In genomic region chr4:104425003-104425402, GRCh38 we compare ENCODE assay signal across 13 cellular contexts.
DNase-seq lines count a peak whose midpoint lies in the region; ATAC-seq and TF ChIP-seq lines count a peak whose summit lies in the region.
"Had no signal": no experiment of that assay in that cellular context is flagged by ENCODE, and none has a peak within 500 bp of the region (broad histone marks: within the 10 kb centered on the region; RNA-seq: fewer than 3 reads in every experiment).

No MANE protein-coding gene starts in this region.

- peak overlapping the region; percentile 53 for H3K4me3 Mint-ChIP-seq in mesothelial cell of epicardium
- H3K4me3 Mint-ChIP-seq in activated CD8-positive, alpha-beta memory T cell treated with anti-CD3 and anti-CD28 coated beads, Interleukin-2, amount 10 ng/mL, durations not matched to agents 7 days and 5 days, result no peak overlapping the region
- H3K4me3 Mint-ChIP-seq: stimulated activated naive CD8-positive, alpha-beta T cell treated with anti-CD3 and anti-CD28 coated beads, Interleukin-15, amount 100 ng/mL, for 72 hours had no signal

- TF ChIP-seq POLR2A in Peyer's patch (IDR thresholded peaks at IDR 0.05), result no peak

- H3K36me3 Mint-ChIP-seq in mesothelial cell of epicardium, result no peaks in the 10 kb centered on the region
- H3K36me3 Mint-ChIP-seq in activated CD8-positive, alpha-beta memory T cell treated with anti-CD3 and anti-CD28 coated beads, Interleukin-2, amount 10 ng/mL, durations not matched to agents 7 days and 5 days, result no peaks in the 10 kb centered on the region

- H3K27me3 ChIP-seq in Peyer's patch, result no peaks in the 10 kb centered on the region
- no peaks in the 10 kb centered on the region for H3K27me3 ChIP-seq in ectodermal cell (ENCODE audit: control insufficient read depth, insufficient read depth, low read length, poor library complexity, severe bottlenecking)
- no peaks in the 10 kb centered on the region for H3K27me3 ChIP-seq in stomach smooth muscle (ENCODE audit: control insufficient read depth in 1 of 2, insufficient read depth in 2 of 2, low read length in 2 of 2)

- CTCF ChIA-PET in activated CD8-positive, alpha-beta memory T cell treated with anti-CD3 and anti-CD28 coated beads, Interleukin-2, amount 10 ng/mL, durations not matched to agents 7 days and 5 days (lab: Charles Lee), result no interaction called here

- no peak for TF ChIP-seq CTCF in Peyer's patch (IDR thresholded peaks at IDR 0.05)
- TF ChIP-seq CTCF in mesothelial cell of epicardium (IDR thresholded peaks at IDR 0.05; ENCODE audit: unreplicated experiment), result no peak

- H3K4me3 ChIP-seq in Peyer's patch (peak overlapping the region in 3 of 4 donors; percentile 14 to 60 (median 51)), ectodermal cell (ENCODE audit: insufficient read depth, low read depth, low read length) (no peak overlapping the region), stomach smooth muscle (ENCODE audit: low read length in 2 of 2) (peak overlapping the region; percentile 47 to 67)

- peaks cover 29% of the 10 kb centered on the region for H3K4me1 Mint-ChIP-seq in mesothelial cell of epicardium
- no peaks in the 10 kb centered on the region for H3K4me1 Mint-ChIP-seq in activated CD8-positive, alpha-beta memory T cell treated with anti-CD3 and anti-CD28 coated beads, Interleukin-2, amount 10 ng/mL, durations not matched to agents 7 days and 5 days
- H3K4me1 Mint-ChIP-seq: stimulated activated naive CD8-positive, alpha-beta T cell treated with anti-CD3 and anti-CD28 coated beads, Interleukin-15, amount 100 ng/mL, for 72 hours had no signal

- H3K9ac ChIP-seq in stomach smooth muscle (ENCODE audit: low read length in 2 of 2), result peak overlapping the region in 1 of 2 donors; percentile 16

- H3K36me3 ChIP-seq in Peyer's patch (no peaks in the 10 kb centered on the region), ectodermal cell (ENCODE audit: control insufficient read depth, insufficient read depth, low read length) (no peaks in the 10 kb centered on the region), stomach smooth muscle (ENCODE audit: control insufficient read depth in 2 of 2, insufficient read depth in 2 of 2, low read length in 2 of 2) (no peaks in the 10 kb centered on the region)

- H3K4me1 ChIP-seq in Peyer's patch (no peaks in the 10 kb centered on the region), ectodermal cell (ENCODE audit: control insufficient read depth, insufficient read depth, low read length) (peaks cover 41% of the 10 kb centered on the region), stomach smooth muscle (ENCODE audit: control insufficient read depth, insufficient read depth, low read length) (no peaks in the 10 kb centered on the region)

- H3K27ac Mint-ChIP-seq in mesothelial cell of epicardium, result no peak overlapping the region
- no peak overlapping the region for H3K27ac Mint-ChIP-seq in activated CD8-positive, alpha-beta memory T cell treated with anti-CD3 and anti-CD28 coated beads, Interleukin-2, amount 10 ng/mL, durations not matched to agents 7 days and 5 days
- H3K27ac Mint-ChIP-seq: activated T-helper 2 cell treated with anti-CD3 and anti-CD28 coated beads, Interferon-gamma antibody, Interleukin-2, Interleukin-4, amounts not matched to agents 10 μg/mL and 5 μg/mL and 100 μg/mL, durations not matched to agents 14 hours and 24 hours and 36 hours; stimulated activated naive CD8-positive, alpha-beta T cell treated with anti-CD3 and anti-CD28 coated beads, Interleukin-15, amount 100 ng/mL, for 72 hours had no signal

- DNase-seq in Peyer's patch (no peak), mesothelial cell of epicardium (ENCODE audit: low spot score in 2 of 2, unreplicated experiment in 2 of 2) (no peak), HK-2 (ENCODE audit: unreplicated experiment) (no peak), NOMO-1 treated with dmso at 0.1 percent for 144 hours (lab: John Stamatoyannopoulos, UW; ENCODE audit: unreplicated experiment) (no peak), NOMO-1 (lab: John Stamatoyannopoulos, UW; ENCODE audit: unreplicated experiment in 2 of 2) (no peak)
- no peak for DNase-seq in activated CD8-positive, alpha-beta memory T cell treated with anti-CD3 and anti-CD28 coated beads, Interleukin-2, amount 10 ng/mL, durations not matched to agents 7 days and 5 days
- DNase-seq: DMS79; effector CD4-positive, alpha-beta T cell; stimulated activated CD4-positive, alpha-beta T cell treated with anti-CD3 and anti-CD28 coated beads, Interleukin-15, amount 100 ng/mL, for 24 hours; stimulated activated naive CD8-positive, alpha-beta T cell treated with anti-CD3 and anti-CD28 coated beads, Interleukin-15, amount 100 ng/mL, for 72 hours had no signal

- no peak for ATAC-seq in activated CD8-positive, alpha-beta memory T cell treated with anti-CD3 and anti-CD28 coated beads, Interleukin-2, amount 10 ng/mL, durations not matched to agents 7 days and 5 days
- ATAC-seq: stimulated activated naive CD8-positive, alpha-beta T cell treated with anti-CD3 and anti-CD28 coated beads, Interleukin-15, amount 100 ng/mL, for 72 hours had no signal

- H3K9me3 ChIP-seq in Peyer's patch (no peaks in the 10 kb centered on the region), ectodermal cell (ENCODE audit: control insufficient read depth, low read length) (no peaks in the 10 kb centered on the region), stomach smooth muscle (ENCODE audit: control insufficient read depth in 2 of 2, low read length in 2 of 2) (no peaks in the 10 kb centered on the region)

- H3K27ac ChIP-seq in Peyer's patch, result no peak overlapping the region
- H3K27ac ChIP-seq in ectodermal cell (ENCODE audit: insufficient read depth, low read depth, low read length, poor library complexity, severe bottlenecking), result peak overlapping the region; percentile 40
- no peak overlapping the region for H3K27ac ChIP-seq in stomach smooth muscle (ENCODE audit: low read length)

- no peaks in the 10 kb centered on the region for H3K27me3 Mint-ChIP-seq in mesothelial cell of epicardium (ENCODE audit: low read depth)
- H3K27me3 Mint-ChIP-seq in activated CD8-positive, alpha-beta memory T cell treated with anti-CD3 and anti-CD28 coated beads, Interleukin-2, amount 10 ng/mL, durations not matched to agents 7 days and 5 days, result no peaks in the 10 kb centered on the region
- H3K27me3 Mint-ChIP-seq: stimulated activated naive CD8-positive, alpha-beta T cell treated with anti-CD3 and anti-CD28 coated beads, Interleukin-15, amount 100 ng/mL, for 72 hours had no signal

- peaks cover 15% of the 10 kb centered on the region for H3K9me3 Mint-ChIP-seq in mesothelial cell of epicardium
- H3K9me3 Mint-ChIP-seq in activated CD8-positive, alpha-beta memory T cell treated with anti-CD3 and anti-CD28 coated beads, Interleukin-2, amount 10 ng/mL, durations not matched to agents 7 days and 5 days (ENCODE audit: low read depth), result no peaks in the 10 kb centered on the region
- H3K9me3 Mint-ChIP-seq: activated T-helper 2 cell treated with anti-CD3 and anti-CD28 coated beads, Interferon-gamma antibody, Interleukin-2, Interleukin-4, amounts not matched to agents 10 μg/mL and 5 μg/mL and 100 μg/mL, durations not matched to agents 14 hours and 24 hours and 36 hours had no signal

- 73 to 78% methylated on average over 8 of the region's 8 CpGs for WGBS in ectodermal cell, 2 experiments
